Comparison of ENCODE assay signal across 1 cellular context in the genomic region with DNA sequence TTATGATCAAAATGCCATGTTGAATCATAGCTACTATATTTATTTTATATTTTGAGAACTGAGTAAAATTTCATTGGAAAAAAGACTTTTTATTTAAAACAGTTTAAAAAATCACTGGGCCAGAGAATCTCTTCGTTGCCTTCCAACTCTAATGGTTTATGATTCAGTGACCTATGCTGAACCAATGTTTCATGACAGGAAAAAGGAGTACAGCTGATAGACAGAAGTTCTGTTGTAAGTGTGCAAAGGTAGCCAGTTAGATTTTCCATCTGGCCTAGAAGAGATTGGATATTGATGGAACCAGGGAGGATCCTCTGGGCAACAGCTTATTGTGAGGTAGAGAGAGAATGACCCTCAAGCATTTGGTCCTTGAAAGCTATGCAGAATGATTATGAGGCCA.
TF ChIP-seq lines count a peak whose summit lies in the region.

No MANE protein-coding gene starts in this region.

TF ChIP-seq in GM23338, 12 proteins besides CTCF, POLR2A, EP300 and RAD21 (continued from another document):
- TF ChIP-seq, protein P1, sequence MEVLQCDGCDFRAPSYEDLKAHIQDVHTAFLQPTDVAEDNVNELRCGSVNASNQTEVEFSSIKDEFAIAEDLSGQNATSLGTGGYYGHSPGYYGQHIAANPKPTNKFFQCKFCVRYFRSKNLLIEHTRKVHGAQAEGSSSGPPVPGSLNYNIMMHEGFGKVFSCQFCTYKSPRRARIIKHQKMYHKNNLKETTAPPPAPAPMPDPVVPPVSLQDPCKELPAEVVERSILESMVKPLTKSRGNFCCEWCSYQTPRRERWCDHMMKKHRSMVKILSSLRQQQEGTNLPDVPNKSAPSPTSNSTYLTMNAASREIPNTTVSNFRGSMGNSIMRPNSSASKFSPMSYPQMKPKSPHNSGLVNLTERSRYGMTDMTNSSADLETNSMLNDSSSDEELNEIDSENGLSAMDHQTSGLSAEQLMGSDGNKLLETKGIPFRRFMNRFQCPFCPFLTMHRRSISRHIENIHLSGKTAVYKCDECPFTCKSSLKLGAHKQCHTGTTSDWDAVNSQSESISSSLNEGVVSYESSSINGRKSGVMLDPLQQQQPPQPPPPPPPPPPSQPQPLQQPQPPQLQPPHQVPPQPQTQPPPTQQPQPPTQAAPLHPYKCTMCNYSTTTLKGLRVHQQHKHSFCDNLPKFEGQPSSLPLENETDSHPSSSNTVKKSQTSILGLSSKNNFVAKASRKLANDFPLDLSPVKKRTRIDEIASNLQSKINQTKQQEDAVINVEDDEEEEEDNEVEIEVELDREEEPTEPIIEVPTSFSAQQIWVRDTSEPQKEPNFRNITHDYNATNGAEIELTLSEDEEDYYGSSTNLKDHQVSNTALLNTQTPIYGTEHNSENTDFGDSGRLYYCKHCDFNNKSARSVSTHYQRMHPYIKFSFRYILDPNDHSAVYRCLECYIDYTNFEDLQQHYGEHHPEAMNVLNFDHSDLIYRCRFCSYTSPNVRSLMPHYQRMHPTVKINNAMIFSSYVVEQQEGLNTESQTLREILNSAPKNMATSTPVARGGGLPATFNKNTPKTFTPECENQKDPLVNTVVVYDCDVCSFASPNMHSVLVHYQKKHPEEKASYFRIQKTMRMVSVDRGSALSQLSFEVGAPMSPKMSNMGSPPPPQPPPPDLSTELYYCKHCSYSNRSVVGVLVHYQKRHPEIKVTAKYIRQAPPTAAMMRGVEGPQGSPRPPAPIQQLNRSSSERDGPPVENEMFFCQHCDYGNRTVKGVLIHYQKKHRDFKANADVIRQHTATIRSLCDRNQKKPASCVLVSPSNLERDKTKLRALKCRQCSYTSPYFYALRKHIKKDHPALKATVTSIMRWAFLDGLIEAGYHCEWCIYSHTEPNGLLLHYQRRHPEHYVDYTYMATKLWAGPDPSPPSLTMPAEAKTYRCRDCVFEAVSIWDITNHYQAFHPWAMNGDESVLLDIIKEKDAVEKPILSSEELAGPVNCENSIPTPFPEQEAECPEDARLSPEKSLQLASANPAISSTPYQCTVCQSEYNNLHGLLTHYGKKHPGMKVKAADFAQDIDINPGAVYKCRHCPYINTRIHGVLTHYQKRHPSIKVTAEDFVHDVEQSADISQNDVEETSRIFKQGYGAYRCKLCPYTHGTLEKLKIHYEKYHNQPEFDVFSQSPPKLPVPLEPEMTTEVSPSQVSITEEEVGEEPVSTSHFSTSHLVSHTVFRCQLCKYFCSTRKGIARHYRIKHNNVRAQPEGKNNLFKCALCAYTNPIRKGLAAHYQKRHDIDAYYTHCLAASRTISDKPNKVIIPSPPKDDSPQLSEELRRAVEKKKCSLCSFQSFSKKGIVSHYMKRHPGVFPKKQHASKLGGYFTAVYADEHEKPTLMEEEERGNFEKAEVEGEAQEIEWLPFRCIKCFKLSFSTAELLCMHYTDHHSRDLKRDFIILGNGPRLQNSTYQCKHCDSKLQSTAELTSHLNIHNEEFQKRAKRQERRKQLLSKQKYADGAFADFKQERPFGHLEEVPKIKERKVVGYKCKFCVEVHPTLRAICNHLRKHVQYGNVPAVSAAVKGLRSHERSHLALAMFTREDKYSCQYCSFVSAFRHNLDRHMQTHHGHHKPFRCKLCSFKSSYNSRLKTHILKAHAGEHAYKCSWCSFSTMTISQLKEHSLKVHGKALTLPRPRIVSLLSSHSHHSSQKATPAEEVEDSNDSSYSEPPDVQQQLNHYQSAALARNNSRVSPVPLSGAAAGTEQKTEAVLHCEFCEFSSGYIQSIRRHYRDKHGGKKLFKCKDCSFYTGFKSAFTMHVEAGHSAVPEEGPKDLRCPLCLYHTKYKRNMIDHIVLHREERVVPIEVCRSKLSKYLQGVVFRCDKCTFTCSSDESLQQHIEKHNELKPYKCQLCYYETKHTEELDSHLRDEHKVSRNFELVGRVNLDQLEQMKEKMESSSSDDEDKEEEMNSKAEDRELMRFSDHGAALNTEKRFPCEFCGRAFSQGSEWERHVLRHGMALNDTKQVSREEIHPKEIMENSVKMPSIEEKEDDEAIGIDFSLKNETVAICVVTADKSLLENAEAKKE (CRISPR knock-in tag; IDR thresholded peaks at IDR 0.05), result no peak
- TF ChIP-seq EZH2 (IDR thresholded peaks at IDR 0.05; ENCODE audit: low read depth, unreplicated experiment) (no peak), ZNF114 (CRISPR knock-in tag; IDR thresholded peaks at IDR 0.05) (no peak), CREB1 (CRISPR knock-in tag; IDR thresholded peaks at IDR 0.05; ENCODE audit: low read depth) (no peak)
